1 cellular context compared by ENCODE assay signal in genomic region chr5:55483903-55484302, GRCh38.
TF ChIP-seq lines count a peak whose summit lies in the region.

No MANE protein-coding gene starts in this region.

TF ChIP-seq in WTC11, 78 proteins besides CTCF, POLR2A, EP300 and RAD21 (continued from another document):
- no peak for TF ChIP-seq ARID4B (CRISPR knock-in tag; IDR thresholded peaks at IDR 0.05; ENCODE audit: borderline replicate concordance)
- TF ChIP-seq MYBL2 (CRISPR knock-in tag; IDR thresholded peaks at IDR 0.05): no peak
- TF ChIP-seq SOX15 (CRISPR knock-in tag; IDR thresholded peaks at IDR 0.05): no peak
- TF ChIP-seq SMAD3 (CRISPR knock-in tag; IDR thresholded peaks at IDR 0.05; ENCODE audit: borderline replicate concordance): no peak
- no peak for TF ChIP-seq ZNF317 (CRISPR knock-in tag; IDR thresholded peaks at IDR 0.05; ENCODE audit: borderline replicate concordance, low read depth)
- TF ChIP-seq MXD4 (CRISPR knock-in tag; IDR thresholded peaks at IDR 0.05; ENCODE audit: borderline replicate concordance): no peak
- no peak for TF ChIP-seq ZNF425 (CRISPR knock-in tag; conservative IDR thresholded peaks at IDR 0.05)
